Comparison of ENCODE assay signal across 20 cellular contexts in the genomic region with DNA sequence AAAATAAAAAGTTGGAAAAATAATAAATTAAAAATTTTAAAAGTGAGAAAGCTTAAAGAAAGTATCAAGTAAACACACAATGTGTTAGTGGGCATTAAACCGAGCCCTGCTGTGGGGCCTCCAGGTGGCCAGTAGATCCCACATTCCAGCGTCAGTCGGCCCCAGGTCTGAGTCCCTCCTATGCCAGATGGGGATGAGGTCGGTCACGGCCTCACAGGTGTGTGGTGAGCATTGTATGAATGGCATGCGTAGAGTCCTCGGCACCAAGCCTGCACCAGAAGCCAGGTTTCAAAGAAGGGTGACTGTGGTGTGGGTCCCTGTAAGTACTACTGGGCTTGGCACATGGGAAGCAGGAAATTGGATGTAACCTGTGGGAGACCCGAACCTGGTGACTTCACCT.
DNase-seq lines count a peak whose midpoint lies in the region; ATAC-seq, FAIRE-seq and TF ChIP-seq lines count a peak whose summit lies in the region.
"Had no signal": no experiment of that assay in that cellular context is flagged by ENCODE, and none has a peak within 500 bp of the region (broad histone marks: within the 10 kb centered on the region; RNA-seq: fewer than 3 reads in every experiment).

No MANE protein-coding gene starts in this region.

- no peak for TF ChIP-seq CTCF in WERI-Rb-1 (IDR thresholded peaks at IDR 0.05; ENCODE audit: low read depth, low read length)

- ATAC-seq in left lobe of liver (no peak), HG02870 (IDR thresholded peaks at IDR 0.05; ENCODE audit: unreplicated experiment) (no peak)
- ATAC-seq: CD8-positive, alpha-beta T cell; GM12878 had no signal

- DNase-seq in NCI-H82 (lab: John Stamatoyannopoulos, UW): peak; percentile 28
- no peak for DNase-seq in NCI-H82 treated with DMSO at 0.1 percent for 48 hours (lab: John Stamatoyannopoulos, UW; ENCODE audit: unreplicated experiment)
- peak; percentile 35 for DNase-seq in WERI-Rb-1
- DNase-seq in mesenteric fat pad (ENCODE audit: low spot score): peak; percentile 59
- no peak for DNase-seq in left lobe of liver (ENCODE audit: low spot score)
- no peak for DNase-seq in GM19239 (ENCODE audit: insufficient read length, low spot score)
- DNase-seq: Caco-2; CD4-positive, CD25-positive, alpha-beta regulatory T cell; DMS153; EL; GDM1; HFFc6 had no signal

- no peaks in the 10 kb centered on the region for H3K27me3 ChIP-seq in WERI-Rb-1 (ENCODE audit: insufficient read depth, low read depth, severe bottlenecking)
- H3K27me3 ChIP-seq: BLaER1 had no signal

- no peak overlapping the region for H3K4me3 ChIP-seq in WERI-Rb-1 (ENCODE audit: low read depth, low read length)
- H3K4me3 ChIP-seq: BLaER1, GM12878, HAP-1 had no signal

- H3K36me3 ChIP-seq in WERI-Rb-1: no peaks in the 10 kb centered on the region
- H3K36me3 ChIP-seq: HAP-1 had no signal

- H3K27ac ChIP-seq in WERI-Rb-1: 0 out of 2 replicates have a peak overlapping the region, but pooled peaks have one; percentile 6
- H3K27ac ChIP-seq: 22Rv1, BLaER1, C4-2B had no signal

- peaks cover 9% of the 10 kb centered on the region for H3K9me3 ChIP-seq in WERI-Rb-1 (ENCODE audit: severe bottlenecking)

- FAIRE-seq in GM19239 (lab: Jason Lieb, UNC): no peak
- FAIRE-seq: A204.1, GM12878 had no signal

Comparison
In these comparisons a context has a peak if more than half of its experiments do, and no peak if none do; other contexts are left out.
1. DNase-seq: peak in NCI-H82 (single experiment), WERI-Rb-1 (single experiment) and mesenteric fat pad (single experiment); none in NCI-H82 treated with DMSO at 0.1 percent for 48 hours (single experiment), left lobe of liver (single experiment) and GM19239 (single experiment).